21 cellular contexts compared by ENCODE assay signal in the genomic region with DNA sequence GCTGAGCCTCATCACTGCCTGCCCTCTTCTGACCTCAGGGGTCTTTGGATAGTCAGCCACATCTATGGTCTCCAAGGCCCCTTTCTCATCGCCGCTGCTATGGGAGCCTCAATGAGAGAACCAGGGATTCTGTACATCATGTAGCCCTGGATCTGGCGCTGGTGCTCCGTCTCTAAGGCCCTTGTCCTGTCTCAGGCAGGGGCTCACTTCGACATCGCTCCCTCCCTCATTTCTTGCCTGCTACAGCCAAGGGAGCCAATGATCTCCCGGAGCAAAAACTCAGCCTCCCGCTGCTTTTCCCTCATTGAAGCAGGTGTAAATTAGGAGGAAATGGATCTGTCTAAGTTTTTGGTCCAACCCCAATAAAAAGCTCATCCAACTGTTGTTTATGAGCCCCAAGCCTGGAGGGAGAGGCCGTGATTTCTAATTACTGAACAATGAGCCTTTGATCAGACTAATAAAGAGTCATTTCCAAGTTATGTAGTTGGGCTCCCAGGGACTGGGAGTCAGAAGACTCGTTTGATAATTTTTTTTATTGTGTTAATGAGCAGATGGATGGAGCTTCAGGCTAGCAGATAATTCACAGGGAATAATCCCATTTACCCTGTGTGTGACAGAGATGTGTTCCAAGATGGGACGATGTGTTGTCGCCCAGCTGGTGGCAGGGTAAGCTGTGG. TPM values are rescaled to one million over a fixed set of nuclear protein-coding genes. Genes with fewer than 3 reads are reported as not detected.
"Had no signal": no experiment of that assay in that cellular context is flagged by ENCODE, and none has a peak within 500 bp of the region (broad histone marks: within the 10 kb centered on the region; RNA-seq: fewer than 3 reads in every experiment).

No MANE protein-coding gene starts in this region.

- H3K36me3 Mint-ChIP-seq: naive thymus-derived CD8-positive, alpha-beta T cell; stimulated activated effector memory CD8-positive, alpha-beta T cell treated with anti-CD3 and anti-CD28 coated beads, Interleukin-12 subunit alpha, Interleukin-12 subunit beta, amount 100 ng/mL, for 72 hours had no signal

- H3K27ac Mint-ChIP-seq: naive thymus-derived CD8-positive, alpha-beta T cell; stimulated activated effector memory CD8-positive, alpha-beta T cell treated with anti-CD3 and anti-CD28 coated beads, Interleukin-12 subunit alpha, Interleukin-12 subunit beta, amount 100 ng/mL, for 72 hours had no signal

- ATAC-seq: esophagus mucosa; gastroesophageal sphincter; mucosa of descending colon; naive thymus-derived CD8-positive, alpha-beta T cell; stimulated activated effector memory CD8-positive, alpha-beta T cell treated with anti-CD3 and anti-CD28 coated beads, Interleukin-12 subunit alpha, Interleukin-12 subunit beta, amount 100 ng/mL, for 72 hours; stimulated activated naive CD8-positive, alpha-beta T cell treated with anti-CD3 and anti-CD28 coated beads, Interleukin-15, Interleukin-2, amounts not matched to agents 100 U/mL and 50 U/mL, for 24 hours had no signal

- H3K36me3 ChIP-seq: colonic mucosa, gastroesophageal sphincter, neutrophil, right atrium auricular region, tibial artery, upper lobe of left lung, uterus had no signal

- H3K9me3 Mint-ChIP-seq: stimulated activated effector memory CD8-positive, alpha-beta T cell treated with anti-CD3 and anti-CD28 coated beads, Interleukin-12 subunit alpha, Interleukin-12 subunit beta, amount 100 ng/mL, for 72 hours had no signal

- H3K4me1 Mint-ChIP-seq: naive thymus-derived CD8-positive, alpha-beta T cell; stimulated activated effector memory CD8-positive, alpha-beta T cell treated with anti-CD3 and anti-CD28 coated beads, Interleukin-12 subunit alpha, Interleukin-12 subunit beta, amount 100 ng/mL, for 72 hours had no signal

- H3K27ac ChIP-seq: colonic mucosa, gastroesophageal sphincter, neutrophil, right atrium auricular region, tibial artery, upper lobe of left lung, uterus had no signal

- H3K4me3 Mint-ChIP-seq: naive thymus-derived CD8-positive, alpha-beta T cell; stimulated activated effector memory CD8-positive, alpha-beta T cell treated with anti-CD3 and anti-CD28 coated beads, Interleukin-12 subunit alpha, Interleukin-12 subunit beta, amount 100 ng/mL, for 72 hours had no signal

- H3K4me1 ChIP-seq: colonic mucosa, gastroesophageal sphincter, uterus had no signal

- DNase-seq: colonic mucosa; dermis blood vessel endothelial cell; effector CD4-positive, alpha-beta T cell; kidney glomerular epithelial cell; mucosa of descending colon; naive thymus-derived CD8-positive, alpha-beta T cell; stimulated activated CD4-positive, alpha-beta T cell treated with anti-CD3 and anti-CD28 coated beads, Interleukin-4, amount 100 ng/mL, for 1 hour; stimulated activated CD8-positive, alpha-beta memory T cell treated with anti-CD3 and anti-CD28 coated beads, Interleukin-4, amount 100 ng/mL, for 48 hours; stimulated activated naive CD8-positive, alpha-beta T cell treated with anti-CD3 and anti-CD28 coated beads, Interleukin-15, Interleukin-2, amounts not matched to agents 100 U/mL and 50 U/mL, for 24 hours; tibial artery; upper lobe of left lung; uterus had no signal

- H3K9me3 ChIP-seq: colonic mucosa, gastroesophageal sphincter, mucosa of descending colon, neutrophil, right atrium auricular region, tibial artery, upper lobe of left lung, uterus had no signal

- H3K4me3 ChIP-seq: colonic mucosa, gastroesophageal sphincter, mucosa of descending colon, right atrium auricular region, smooth muscle cell, tibial artery, upper lobe of left lung, uterus had no signal

- H3K27me3 ChIP-seq: colonic mucosa, right atrium auricular region, upper lobe of left lung, uterus had no signal

RNA-seq across cellular contexts. Expression of a gene that starts 30.9 kb away (rescaled TPM):
- total RNA-seq: dermis blood vessel endothelial cell; fibroblast of villous mesenchyme; naive thymus-derived CD8-positive, alpha-beta T cell; smooth muscle cell; temporal lobe; uterus had no signal
- polyA plus RNA-seq: naive thymus-derived CD8-positive, alpha-beta T cell; neural cell; smooth muscle cell had no signal
